In genomic region chr15:91855241-91855640, GRCh38 we compare ENCODE assay signal across 9 cellular contexts. TPM values are rescaled to one million over a fixed set of nuclear protein-coding genes. Genes with fewer than 3 reads are reported as not detected.
DNase-seq lines count a peak whose midpoint lies in the region; ATAC-seq and TF ChIP-seq lines count a peak whose summit lies in the region.
"Had no signal": no experiment of that assay in that cellular context is flagged by ENCODE, and none has a peak within 500 bp of the region (broad histone marks: within the 10 kb centered on the region; RNA-seq: fewer than 3 reads in every experiment).

No MANE protein-coding gene starts in this region.

- H3K79me2 ChIP-seq in OCI-LY3 (ENCODE audit: low read length): no peaks in the 10 kb centered on the region

- peak overlapping the region; percentile 85 for H3K4me3 Mint-ChIP-seq in T-helper 1 cell treated with Interleukin-12 subunit alpha and Interleukin-12 subunit beta and Interleukin-4 antibody, amounts not matched to agents 30 μg/mL and 1 μg/mL, for 36 hours

- ATAC-seq in psoas muscle (no peak), HG03097 (IDR thresholded peaks at IDR 0.05; ENCODE audit: low FRiP score, unreplicated experiment) (no peak), HG03135 (IDR thresholded peaks at IDR 0.05; ENCODE audit: unreplicated experiment) (no peak), HG02884 (IDR thresholded peaks at IDR 0.05; ENCODE audit: unreplicated experiment) (no peak)

- peaks cover 44% of the 10 kb centered on the region for H3K27me3 ChIP-seq in OCI-LY3 (ENCODE audit: low read depth, low read length)
- H3K27me3 ChIP-seq in endocrine pancreas (ENCODE audit: control insufficient read depth, insufficient read depth, low read length): no peaks in the 10 kb centered on the region
- H3K27me3 ChIP-seq in psoas muscle (ENCODE audit: insufficient read depth in 3 of 3, low read length in 2 of 3): no peaks in the 10 kb centered on the region

- peaks cover 30% of the 10 kb centered on the region for H4K20me1 ChIP-seq in OCI-LY3 (ENCODE audit: insufficient read depth, low read length)

- intact Hi-C loops in psoas muscle (cut with DNase I): loop anchor here in 1 of 2 donors (2.0 kb wide), 1 partner anchor 222 kb away; no protein-coding TSS in a partner anchor

- H3K4me3 ChIP-seq in OCI-LY3 (ENCODE audit: low read length) (no peak overlapping the region), endocrine pancreas (ENCODE audit: control insufficient read depth, insufficient read depth, low read length) (peak overlapping the region; percentile 82), psoas muscle (peak overlapping the region; percentile 81)

- no peak overlapping the region for H3K27ac Mint-ChIP-seq in T-helper 1 cell treated with Interleukin-12 subunit alpha and Interleukin-12 subunit beta and Interleukin-4 antibody, amounts not matched to agents 30 μg/mL and 1 μg/mL, for 36 hours
- H3K27ac Mint-ChIP-seq: mesothelial cell of epicardium had no signal

- H3K4me1 ChIP-seq in OCI-LY3 (ENCODE audit: low read length) (peaks cover 39% of the 10 kb centered on the region), endocrine pancreas (ENCODE audit: control insufficient read depth, insufficient read depth, low read length) (no peaks in the 10 kb centered on the region), psoas muscle (peaks cover 10% of the 10 kb centered on the region)

- no peaks in the 10 kb centered on the region for H3K27me3 Mint-ChIP-seq in T-helper 1 cell treated with Interleukin-12 subunit alpha and Interleukin-12 subunit beta and Interleukin-4 antibody, amounts not matched to agents 30 μg/mL and 1 μg/mL, for 36 hours (ENCODE audit: low read depth)

- DNase-seq in T-helper 1 cell (no peak), psoas muscle (no peak)

- peaks cover 61% of the 10 kb centered on the region for H3K4me1 Mint-ChIP-seq in T-helper 1 cell treated with Interleukin-12 subunit alpha and Interleukin-12 subunit beta and Interleukin-4 antibody, amounts not matched to agents 30 μg/mL and 1 μg/mL, for 36 hours (ENCODE audit: low read depth)

- H2AFZ ChIP-seq in OCI-LY3 (ENCODE audit: low read depth, low read length): no peak overlapping the region

- H3K9me3 Mint-ChIP-seq in T-helper 1 cell treated with Interleukin-12 subunit alpha and Interleukin-12 subunit beta and Interleukin-4 antibody, amounts not matched to agents 30 μg/mL and 1 μg/mL, for 36 hours: no peaks in the 10 kb centered on the region
- H3K9me3 Mint-ChIP-seq: mesothelial cell of epicardium had no signal

- no peaks in the 10 kb centered on the region for H3K9me3 ChIP-seq in OCI-LY3 (ENCODE audit: insufficient read depth, low read length)
- no peaks in the 10 kb centered on the region for H3K9me3 ChIP-seq in endocrine pancreas (ENCODE audit: control insufficient read depth, low read length)
- H3K9me3 ChIP-seq in psoas muscle: no peaks in the 10 kb centered on the region

- peaks cover 9% of the 10 kb centered on the region for H3K36me3 Mint-ChIP-seq in T-helper 1 cell treated with Interleukin-12 subunit alpha and Interleukin-12 subunit beta and Interleukin-4 antibody, amounts not matched to agents 30 μg/mL and 1 μg/mL, for 36 hours (ENCODE audit: low read depth)
- H3K36me3 Mint-ChIP-seq: mesothelial cell of epicardium had no signal

- H3K36me3 ChIP-seq in OCI-LY3 (replicated peaks; ENCODE audit: low read depth, low read length) (no peaks in the 10 kb centered on the region), endocrine pancreas (ENCODE audit: control insufficient read depth, insufficient read depth, low read length) (no peaks in the 10 kb centered on the region), psoas muscle (ENCODE audit: insufficient read depth in 1 of 2, low read depth in 1 of 2) (no peaks in the 10 kb centered on the region)

- no peak overlapping the region for H3K27ac ChIP-seq in OCI-LY3 (ENCODE audit: low read length)
- H3K27ac ChIP-seq in psoas muscle: no peak overlapping the region

- TF ChIP-seq CTCF in OCI-LY3 (IDR thresholded peaks at IDR 0.05; ENCODE audit: low read depth, low read length) (no peak), psoas muscle (IDR thresholded peaks at IDR 0.05) (no peak)

- H3K9ac ChIP-seq in OCI-LY3 (ENCODE audit: low read length) (no peak overlapping the region), endocrine pancreas (ENCODE audit: control insufficient read depth, insufficient read depth, low read length) (no peak overlapping the region)

- WGBS in psoas muscle, 3 donors: 86 to 89% (median 86%) methylated on average over 6 of the region's 6 CpGs

- peak overlapping the region; percentile 69; the same call in 1 of the 2 replicates for H3K4me2 ChIP-seq in OCI-LY3 (ENCODE audit: low read length)

RNA-seq across cellular contexts. Expression of gene SLCO3A1, which starts 1.7 kb away (rescaled TPM):
- 1 to 10 TPM; 5.9 to 9.4 (median 9.4) TPM for total RNA-seq in psoas muscle
- polyA plus RNA-seq in psoas muscle: 10 to 100 TPM in 1 of 3 donors, 1 to 10 TPM in 2; 3.5 to 10.3 (median 7.0) TPM
